13 cellular contexts compared by ENCODE assay signal in genomic region chr12:51437471-51437870, GRCh38.
A peak's percentile ranks its signal among the peaks of the same experiment; 100 is the strongest.
DNase-seq lines count a peak whose midpoint lies in the region; ATAC-seq, FAIRE-seq and TF ChIP-seq lines count a peak whose summit lies in the region.
"Had no signal": no experiment of that assay in that cellular context is flagged by ENCODE, and none has a peak within 500 bp of the region (broad histone marks: within the 10 kb centered on the region; RNA-seq: fewer than 3 reads in every experiment).

No MANE protein-coding gene starts in this region.

- peak overlapping the region; percentile 41 for H3K27ac ChIP-seq in angular gyrus (ENCODE audit: low read depth, low read length)
- H3K27ac ChIP-seq: A549 had no signal

- FAIRE-seq in islet of Langerhans (lab: Jason Lieb, UNC) = peak; percentile 92
- FAIRE-seq in D721Med (lab: Jason Lieb, UNC) = no peak
- FAIRE-seq: A549, H1 had no signal

- ATAC-seq in HG03025 (IDR thresholded peaks at IDR 0.05; ENCODE audit: low FRiP score, unreplicated experiment) = no peak
- ATAC-seq: A549; CD8-positive, alpha-beta T cell had no signal

- in situ Hi-C loops in KBM-7 (cut with MboI; ENCODE audit: low pct_unique_long_range_greater_than_20kb, low sequenced_read_pairs) = no loop called here

- no peak for TF ChIP-seq CTCF in D721Med (IDR thresholded peaks at IDR 0.05; ENCODE audit: insufficient read depth, missing control alignments)

- DNase-seq in GDM1 (lab: John Stamatoyannopoulos, UW) (peak; percentile 24), KBM-7 (peak; percentile 11), EL (no peak), D721Med (ENCODE audit: insufficient read length, low spot score) (no peak)
- DNase-seq: CD8-positive, alpha-beta T cell; COR-L47; DND-41; IMR-90 had no signal

Comparison
In these comparisons a context has a peak if more than half of its experiments do, and no peak if none do; other contexts are left out.
1. DNase-seq: peak in GDM1 (single experiment) and KBM-7 (single experiment); none in EL (single experiment) and D721Med (single experiment).